In genomic region chr12:13165578-13166120, GRCh38 we compare ENCODE assay signal across 8 cellular contexts. TPM values are rescaled to one million over a fixed set of nuclear protein-coding genes. Genes with fewer than 3 reads are reported as not detected.
A peak's percentile ranks its signal among the peaks of the same experiment; 100 is the strongest.
DNase-seq lines count a peak whose midpoint lies in the region; ATAC-seq and TF ChIP-seq lines count a peak whose summit lies in the region.

No MANE protein-coding gene starts in this region.

- H3K4me1 ChIP-seq in mucosa of descending colon (ENCODE audit: low read depth): no peaks in the 10 kb centered on the region

- DNase-seq in LHCN-M2 (ENCODE audit: low read depth) (peak; percentile 87), mucosa of descending colon (peak; percentile 58 to 76 (median 70))
- peak; percentile 68 for DNase-seq in activated CD4-positive, alpha-beta T cell treated with anti-CD3 and anti-CD28 coated beads for 1 hour
- peak in 1 of 2 donors; percentile 16 for DNase-seq in central memory CD8-positive, alpha-beta T cell (ENCODE audit: low spot score in 2 of 2)
- DNase-seq in stimulated activated naive CD4-positive, alpha-beta T cell treated with Interleukin-2 at 50 U/mL for 16 hours (lab: John Stamatoyannopoulos, UW): peak; percentile 78

- H3K27me3 Mint-ChIP-seq in central memory CD8-positive, alpha-beta T cell: peaks cover 25% of the 10 kb centered on the region

- ATAC-seq in GM19468 (IDR thresholded peaks at IDR 0.05; ENCODE audit: extremely low read depth, unreplicated experiment): peak; percentile 68
- peak; percentile 79 for ATAC-seq in central memory CD8-positive, alpha-beta T cell (replicated peaks; ENCODE audit: extremely low read depth, poor library complexity, severe bottlenecking)
- ATAC-seq in mucosa of descending colon: peak; percentile 95
- no peak for ATAC-seq in GM19455 (IDR thresholded peaks at IDR 0.05; ENCODE audit: unreplicated experiment)
- ATAC-seq in HG03095 (IDR thresholded peaks at IDR 0.05; ENCODE audit: unreplicated experiment): no peak

- peaks cover 6% of the 10 kb centered on the region for H3K4me1 Mint-ChIP-seq in central memory CD8-positive, alpha-beta T cell

- H3K4me3 Mint-ChIP-seq in central memory CD8-positive, alpha-beta T cell: no peak overlapping the region

- no peak overlapping the region for H3K4me3 ChIP-seq in mucosa of descending colon

- H3K36me3 ChIP-seq in mucosa of descending colon (ENCODE audit: low read depth): no peaks in the 10 kb centered on the region

- intact Hi-C loops in mucosa of descending colon (cut with DNase I, micrococcal nuclease): no loop called here

- no peaks in the 10 kb centered on the region for H3K9me3 Mint-ChIP-seq in central memory CD8-positive, alpha-beta T cell

- no peak overlapping the region for H3K27ac Mint-ChIP-seq in central memory CD8-positive, alpha-beta T cell (ENCODE audit: low read depth)

- no peak for TF ChIP-seq CTCF in mucosa of descending colon (IDR thresholded peaks at IDR 0.05)

- H3K36me3 Mint-ChIP-seq in central memory CD8-positive, alpha-beta T cell (ENCODE audit: insufficient read depth): peaks cover 2% of the 10 kb centered on the region

- H3K9me3 ChIP-seq in mucosa of descending colon: no peaks in the 10 kb centered on the region

RNA-seq across cellular contexts. Expression of gene EMP1, which starts 30.9 kb away (rescaled TPM):
- total RNA-seq in LHCN-M2 (2014; rRNA removed): 590 and 679 TPM in 2 replicates
- 194 TPM for polyA plus RNA-seq in LHCN-M2 (2012)
- total RNA-seq in mucosa of descending colon: 100 to 1,000 TPM; 245 to 680 (median 667) TPM

Comparison
In these comparisons a context has a peak if more than half of its experiments do, and no peak if none do; other contexts are left out.
1. ATAC-seq: peak in GM19468 (single experiment), central memory CD8-positive, alpha-beta T cell (single experiment) and mucosa of descending colon (single experiment); none in GM19455 (single experiment) and HG03095 (single experiment).